In the genomic region with DNA sequence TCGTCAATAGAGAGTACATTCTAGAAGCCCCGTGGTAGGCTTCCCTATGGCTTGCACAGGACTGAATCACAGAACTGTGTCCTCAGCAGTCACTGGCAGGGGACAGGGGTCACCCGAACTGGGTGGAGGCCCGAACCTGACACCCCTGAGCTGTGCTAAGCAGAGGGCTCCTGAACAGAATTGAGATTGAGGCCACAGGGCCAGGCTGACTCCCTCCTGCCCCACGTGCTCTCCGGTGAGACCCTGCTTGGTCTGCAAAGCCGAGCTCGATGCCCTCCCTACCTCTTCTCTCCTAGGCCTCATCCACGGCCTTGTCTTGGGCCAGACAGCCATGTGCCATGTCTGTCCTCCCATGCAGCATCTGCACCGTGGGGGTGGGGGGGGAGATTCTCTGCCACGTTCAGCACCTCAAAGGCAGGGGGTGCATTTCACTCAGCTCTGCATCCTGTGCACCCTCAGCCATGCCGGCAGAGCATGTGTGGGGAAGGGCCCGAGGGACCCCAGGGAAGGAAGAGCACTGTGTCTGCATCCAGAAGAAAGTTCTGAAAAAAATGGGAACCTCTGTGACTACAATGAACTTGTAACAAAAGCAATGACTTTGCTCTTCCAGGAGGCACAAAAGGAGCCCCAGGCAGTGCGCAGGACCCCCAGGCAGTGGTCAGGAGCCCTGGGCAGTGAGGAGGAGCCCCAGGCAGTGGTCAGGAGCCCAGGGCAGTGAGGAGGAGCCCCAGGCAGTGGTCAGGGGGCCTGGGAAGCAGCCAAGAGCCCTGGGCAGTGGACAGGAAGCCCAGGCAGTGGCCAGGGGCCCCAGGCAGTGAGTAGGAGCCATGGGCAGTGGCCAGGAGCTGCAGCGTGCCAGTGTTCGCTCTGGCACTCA, we compare ENCODE assay signal across 18 cellular contexts.
"Had no signal": no experiment of that assay in that cellular context is flagged by ENCODE, and none has a peak within 500 bp of the region (broad histone marks: within the 10 kb centered on the region; RNA-seq: fewer than 3 reads in every experiment).

No MANE protein-coding gene starts in this region.

- H3K9me3 ChIP-seq: breast epithelium, colonic mucosa, heart left ventricle, mucosa of descending colon, right atrium auricular region, testis, tibial nerve had no signal

- H3K27me3 Mint-ChIP-seq: stimulated activated naive CD8-positive, alpha-beta T cell treated with anti-CD3 and anti-CD28 coated beads, Interleukin-15, amount 100 ng/mL, for 72 hours had no signal

- H3K27ac ChIP-seq: breast epithelium, colonic mucosa, dorsolateral prefrontal cortex, heart left ventricle, right atrium auricular region, testis, tibial nerve had no signal

- H3K27ac Mint-ChIP-seq: naive thymus-derived CD8-positive, alpha-beta T cell; stimulated activated naive B cell treated with anti-CD40 and anti-IgM and Interleukin-4, amounts not matched to agents 10 μg/mL and 1 μg/mL and 100 μg/mL, for 72 hours; stimulated activated naive CD8-positive, alpha-beta T cell treated with anti-CD3 and anti-CD28 coated beads, Interleukin-15, amount 100 ng/mL, for 72 hours had no signal

- H3K9me3 Mint-ChIP-seq: naive thymus-derived CD8-positive, alpha-beta T cell; stimulated activated naive B cell treated with anti-CD40 and anti-IgM and Interleukin-4, amounts not matched to agents 10 μg/mL and 1 μg/mL and 100 μg/mL, for 72 hours; stimulated activated naive CD8-positive, alpha-beta T cell treated with anti-CD3 and anti-CD28 coated beads, Interleukin-15, amount 100 ng/mL, for 72 hours had no signal

- DNase-seq: caudate nucleus; colonic mucosa; dorsolateral prefrontal cortex; effector CD8-positive, alpha-beta T cell; heart left ventricle; hypothalamus; left cardiac atrium; left ventricle myocardium superior; mucosa of descending colon; naive thymus-derived CD8-positive, alpha-beta T cell; stimulated activated CD4-positive, alpha-beta T cell treated with anti-CD3 and anti-CD28 coated beads, Interleukin-4, amount 100 ng/mL, for 1 hour; stimulated activated CD8-positive, alpha-beta memory T cell treated with anti-CD3 and anti-CD28 coated beads, Interleukin-4, amount 100 ng/mL, for 48 hours; stimulated activated naive B cell treated with anti-CD40 and anti-IgM and Interleukin-4, amounts not matched to agents 10 μg/mL and 1 μg/mL and 100 μg/mL, for 72 hours; stimulated activated naive CD8-positive, alpha-beta T cell treated with anti-CD3 and anti-CD28 coated beads, Interleukin-15, amount 100 ng/mL, for 72 hours; testis had no signal

- H3K4me1 Mint-ChIP-seq: naive thymus-derived CD8-positive, alpha-beta T cell; stimulated activated naive B cell treated with anti-CD40 and anti-IgM and Interleukin-4, amounts not matched to agents 10 μg/mL and 1 μg/mL and 100 μg/mL, for 72 hours; stimulated activated naive CD8-positive, alpha-beta T cell treated with anti-CD3 and anti-CD28 coated beads, Interleukin-15, amount 100 ng/mL, for 72 hours had no signal

- H3K4me3 Mint-ChIP-seq: naive thymus-derived CD8-positive, alpha-beta T cell; stimulated activated naive B cell treated with anti-CD40 and anti-IgM and Interleukin-4, amounts not matched to agents 10 μg/mL and 1 μg/mL and 100 μg/mL, for 72 hours; stimulated activated naive CD8-positive, alpha-beta T cell treated with anti-CD3 and anti-CD28 coated beads, Interleukin-15, amount 100 ng/mL, for 72 hours had no signal

- H3K4me3 ChIP-seq: breast epithelium, colonic mucosa, dorsolateral prefrontal cortex, heart left ventricle, mucosa of descending colon, right atrium auricular region, testis, tibial nerve had no signal

- H3K27me3 ChIP-seq: colonic mucosa, right atrium auricular region, testis had no signal

- H3K36me3 Mint-ChIP-seq: naive thymus-derived CD8-positive, alpha-beta T cell; stimulated activated naive B cell treated with anti-CD40 and anti-IgM and Interleukin-4, amounts not matched to agents 10 μg/mL and 1 μg/mL and 100 μg/mL, for 72 hours had no signal

- H3K4me1 ChIP-seq: breast epithelium, colonic mucosa, heart left ventricle, right atrium auricular region, testis, tibial nerve had no signal

- H3K36me3 ChIP-seq: breast epithelium, colonic mucosa, heart left ventricle, right atrium auricular region, tibial nerve had no signal

- ATAC-seq: left cardiac atrium; left ventricle myocardium superior; mucosa of descending colon; naive thymus-derived CD8-positive, alpha-beta T cell; stimulated activated naive B cell treated with anti-CD40 and anti-IgM and Interleukin-4, amounts not matched to agents 10 μg/mL and 1 μg/mL and 100 μg/mL, for 72 hours; stimulated activated naive CD8-positive, alpha-beta T cell treated with anti-CD3 and anti-CD28 coated beads, Interleukin-15, amount 100 ng/mL, for 72 hours had no signal
